Comparison of ENCODE assay signal across 8 cellular contexts in genomic region chr5:61591859-61592258, GRCh38.
"Had no signal": no experiment of that assay in that cellular context is flagged by ENCODE, and none has a peak within 500 bp of the region (broad histone marks: within the 10 kb centered on the region; RNA-seq: fewer than 3 reads in every experiment).

No MANE protein-coding gene starts in this region.

- DNase-seq: GDM1, GF-D8 had no signal

- FAIRE-seq: G401.6, GM12878, GM12891, GM12892, GM18507, GM19239 had no signal

- ATAC-seq: GM12878 had no signal

- H3K4me3 ChIP-seq: GM12878 had no signal
